Comparison of ENCODE assay signal across 21 cellular contexts in genomic region chr18:37383036-37383788, GRCh38.
DNase-seq lines count a peak whose midpoint lies in the region; ATAC-seq and TF ChIP-seq lines count a peak whose summit lies in the region.
"Had no signal": no experiment of that assay in that cellular context is flagged by ENCODE, and none has a peak within 500 bp of the region (broad histone marks: within the 10 kb centered on the region; RNA-seq: fewer than 3 reads in every experiment).

No MANE protein-coding gene starts in this region.

- H3K79me2 ChIP-seq in GM23338 (replicated peaks; ENCODE audit: insufficient read depth): no peaks in the 10 kb centered on the region

- H3K27ac ChIP-seq in GM23338 (ENCODE audit: low read depth): no peak overlapping the region
- H3K27ac ChIP-seq: coronary artery, gastrocnemius medialis, tibial nerve had no signal

- H3K9me2 ChIP-seq in GM23338 (ENCODE audit: insufficient read depth): 0 out of 2 replicates have a peak, but pooled peaks cover 5% of the 10 kb centered on the region

- no peaks in the 10 kb centered on the region; the same call in 2 of the 3 replicates for H3K36me3 Mint-ChIP-seq in GM23338 (ENCODE audit: low read depth)
- H3K36me3 Mint-ChIP-seq: activated naive CD4-positive, alpha-beta T cell treated with anti-CD3 and anti-CD28 coated beads, Interleukin-2, amount 50 U/mL, for 72 hours; stimulated activated naive B cell treated with anti-CD40 and anti-IgM and Interleukin-4, amounts not matched to agents 10 μg/mL and 1 μg/mL and 100 μg/mL, for 72 hours had no signal

- POLR2A ChIA-PET in AG04449 (lab: Yijun Ruan, JAX): no interaction called here

- no peaks in the 10 kb centered on the region for H4K20me1 ChIP-seq in GM23338 (replicated peaks; ENCODE audit: insufficient read depth)

- H3K4me1 Mint-ChIP-seq in GM23338: peaks cover 23% of the 10 kb centered on the region
- H3K4me1 Mint-ChIP-seq: stimulated activated naive B cell treated with anti-CD40 and anti-IgM and Interleukin-4, amounts not matched to agents 10 μg/mL and 1 μg/mL and 100 μg/mL, for 72 hours had no signal

- H3K27ac Mint-ChIP-seq in GM23338: no peak overlapping the region
- H3K27ac Mint-ChIP-seq: activated naive CD4-positive, alpha-beta T cell treated with anti-CD3 and anti-CD28 coated beads, Interleukin-2, amount 50 U/mL, for 72 hours; activated T-cell treated with anti-CD3 and anti-CD28 coated beads, Interleukin-2, amount 50 U/mL, for 72 hours; stimulated activated naive B cell treated with anti-CD40 and anti-IgM and Interleukin-4, amounts not matched to agents 10 μg/mL and 1 μg/mL and 100 μg/mL, for 72 hours had no signal

- peaks cover 14% of the 10 kb centered on the region for H3K27me3 Mint-ChIP-seq in GM23338 (ENCODE audit: insufficient read depth, low read depth, poor library complexity)

- no peak for DNase-seq in AG04449 (ENCODE audit: low read depth, low spot score)
- DNase-seq in GM23338 (ENCODE audit: low spot score): peak; percentile 49
- DNase-seq in SK-N-DZ (ENCODE audit: low spot score): peak; percentile 61
- DNase-seq in A172 (ENCODE audit: low spot score): no peak
- DNase-seq: activated CD4-positive, CD25-positive, alpha-beta regulatory T cell; activated T-cell treated with anti-CD3 and anti-CD28 coated beads, Interleukin-2, amount 50 U/mL, for 72 hours; gastrocnemius medialis; mesenchymal stem cell; NCI-H1930; NCI-H446 treated with DMSO at 0.1 percent for 48 hours; Right ventricle myocardium superior; stimulated activated CD4-positive, alpha-beta T cell treated with anti-CD3 and anti-CD28 coated beads, Interleukin-15, amount 100 ng/mL, for 24 hours; stimulated activated naive B cell treated with anti-CD40 and anti-IgM and Interleukin-4, amounts not matched to agents 10 μg/mL and 1 μg/mL and 100 μg/mL, for 72 hours had no signal

- CTCF ChIA-PET in AG04449 (lab: Yijun Ruan, JAX): interaction anchor here (0.8 to 6.0 kb wide), 6 partner anchors 10 to 156 kb away, joined by 3 to 63 read pairs (median 18); no protein-coding TSS in a partner anchor

- TF ChIP-seq CTCF in AG04449 (IDR thresholded peaks at IDR 0.05; ENCODE audit: insufficient read depth, low read length, missing control alignments) (peak; percentile 27), GM23338 (conservative IDR thresholded peaks at IDR 0.05; ENCODE audit: low read depth in 2 of 2) (peak in 1 of 2 experiments; percentile 22; a peak in 2 of 4 replicates)

- H3K4me1 ChIP-seq in GM23338 (ENCODE audit: insufficient read depth): peaks cover 11% of the 10 kb centered on the region; the same call in 1 of the 2 replicates
- H3K4me1 ChIP-seq in iPS-15b (ENCODE audit: control insufficient read depth, insufficient read depth, low read length): no peaks in the 10 kb centered on the region
- H3K4me1 ChIP-seq: gastrocnemius medialis, tibial nerve had no signal

- H3K4me3 ChIP-seq in AG04449 (ENCODE audit: low read depth, low read length) (no peak overlapping the region), GM23338 (no peak overlapping the region), iPS-15b (ENCODE audit: low read depth, low read length) (no peak overlapping the region)
- H3K4me3 ChIP-seq: coronary artery, gastrocnemius medialis, tibial nerve had no signal

- no peak overlapping the region for H2AFZ ChIP-seq in GM23338

- H3K36me3 ChIP-seq in GM23338 (ENCODE audit: insufficient read depth) (no peaks in the 10 kb centered on the region), iPS-15b (ENCODE audit: control insufficient read depth, insufficient read depth, low read length) (no peaks in the 10 kb centered on the region)
- H3K36me3 ChIP-seq: gastrocnemius medialis, tibial nerve had no signal

- H3K27me3 ChIP-seq in GM23338 (ENCODE audit: insufficient read depth): no peaks in the 10 kb centered on the region
- H3K27me3 ChIP-seq in iPS-15b (ENCODE audit: control insufficient read depth, insufficient read depth, low read length): peaks cover 3% of the 10 kb centered on the region
- H3K27me3 ChIP-seq: tibial nerve had no signal

- no peak overlapping the region for H3K4me3 Mint-ChIP-seq in GM23338
- H3K4me3 Mint-ChIP-seq: activated T-cell treated with anti-CD3 and anti-CD28 coated beads, Interleukin-2, amount 50 U/mL, for 72 hours; neural crest cell; stimulated activated naive B cell treated with anti-CD40 and anti-IgM and Interleukin-4, amounts not matched to agents 10 μg/mL and 1 μg/mL and 100 μg/mL, for 72 hours had no signal

- peak overlapping the region; percentile 18 for H3K9ac ChIP-seq in iPS-15b (ENCODE audit: low read depth, low read length)

- no peaks in the 10 kb centered on the region; the same call in 2 of the 3 replicates for H3K9me3 Mint-ChIP-seq in GM23338

- ATAC-seq in GM23338: peak; percentile 77
- ATAC-seq in GM21390 (IDR thresholded peaks at IDR 0.05; ENCODE audit: unreplicated experiment): no peak
- no peak for ATAC-seq in HG03457 (IDR thresholded peaks at IDR 0.05; ENCODE audit: unreplicated experiment)
- no peak for ATAC-seq in GM19328 (IDR thresholded peaks at IDR 0.05; ENCODE audit: unreplicated experiment)
- ATAC-seq: activated naive CD4-positive, alpha-beta T cell treated with anti-CD3 and anti-CD28 coated beads, Interleukin-2, amount 50 U/mL, for 72 hours; activated T-cell treated with anti-CD3 and anti-CD28 coated beads, Interleukin-2, amount 50 U/mL, for 72 hours; gastrocnemius medialis; stimulated activated naive B cell treated with anti-CD40 and anti-IgM and Interleukin-4, amounts not matched to agents 10 μg/mL and 1 μg/mL and 100 μg/mL, for 72 hours had no signal

- no peaks in the 10 kb centered on the region for H3K9me3 ChIP-seq in iPS-15b (ENCODE audit: control insufficient read depth, insufficient read depth, low read length)
- H3K9me3 ChIP-seq: gastrocnemius medialis had no signal

- H3K4me2 ChIP-seq in GM23338: no peak overlapping the region

- no peaks in the 10 kb centered on the region for H3F3A ChIP-seq in GM23338 (replicated peaks; ENCODE audit: low read depth)

TF ChIP-seq in GM23338, 12 proteins besides CTCF, POLR2A, EP300 and RAD21:
- TF ChIP-seq JUNB (IDR thresholded peaks at IDR 0.05; ENCODE audit: unreplicated experiment): no peak

Comparison
In these comparisons a context has a peak if more than half of its experiments do, and no peak if none do; other contexts are left out.
1. DNase-seq: peak in GM23338 (single experiment) and SK-N-DZ (single experiment); none in AG04449 (single experiment) and A172 (single experiment).